ENCODE assay signal across 8 cellular contexts in genomic region chrX:16771483-16772398, GRCh38. TPM values are rescaled to one million over a fixed set of nuclear protein-coding genes. Genes with fewer than 3 reads are reported as not detected.
DNase-seq lines count a peak whose midpoint lies in the region; ATAC-seq and TF ChIP-seq lines count a peak whose summit lies in the region.

No MANE protein-coding gene starts in this region.

- CTCF ChIA-PET in Caco-2 (lab: Charles Lee): no interaction called here

- H3K27ac Mint-ChIP-seq in Caco-2 (ENCODE audit: unreplicated experiment): peak overlapping the region; percentile 98
- H3K27ac Mint-ChIP-seq in CD14-positive monocyte: no peak overlapping the region

- H3K27ac ChIP-seq in HUES48 (ENCODE audit: low read depth, low read length) (peak overlapping the region; percentile 94), SU-DHL-6 (ENCODE audit: low read depth, low read length) (no peak overlapping the region)

- no peak overlapping the region for H3K4me2 ChIP-seq in SU-DHL-6 (ENCODE audit: low read depth, low read length, poor library complexity, severe bottlenecking)

- H3K27me3 ChIP-seq in Caco-2 (replicated peaks; ENCODE audit: control insufficient read depth, insufficient read depth, low read length): no peaks in the 10 kb centered on the region
- 0 out of 2 replicates have a peak, but pooled peaks cover 2% of the 10 kb centered on the region for H3K27me3 ChIP-seq in HUES48 (ENCODE audit: control insufficient read depth, insufficient read depth, low read length)
- H3K27me3 ChIP-seq in SU-DHL-6 (ENCODE audit: low read length): no peaks in the 10 kb centered on the region

- ATAC-seq in HG03378 (IDR thresholded peaks at IDR 0.05; ENCODE audit: unreplicated experiment) (no peak), HG03354 (IDR thresholded peaks at IDR 0.05; ENCODE audit: poor library complexity, severe bottlenecking, unreplicated experiment) (no peak), GM19351 (IDR thresholded peaks at IDR 0.05; ENCODE audit: unreplicated experiment) (no peak)

- H3K36me3 ChIP-seq in Caco-2 (ENCODE audit: control insufficient read depth, insufficient read depth, low read length): no peaks in the 10 kb centered on the region
- no peaks in the 10 kb centered on the region for H3K36me3 ChIP-seq in HUES48 (ENCODE audit: control insufficient read depth, insufficient read depth, low read length)
- no peaks in the 10 kb centered on the region for H3K36me3 ChIP-seq in SU-DHL-6 (ENCODE audit: low read length)

- no peaks in the 10 kb centered on the region for H3K9me2 ChIP-seq in SU-DHL-6 (replicated peaks; ENCODE audit: insufficient read depth, low read length)

- BruUV-seq in Caco-2 (replicated peaks; lab: Mats Ljungman, UMichigan): TSS peak; percentile 100

- H3K4me1 Mint-ChIP-seq in Caco-2 (ENCODE audit: low read depth, unreplicated experiment) (no peaks in the 10 kb centered on the region), CD14-positive monocyte (peaks cover 3% of the 10 kb centered on the region)

- H3K9ac ChIP-seq in HUES48 (ENCODE audit: low read depth, low read length): peak overlapping the region; percentile 74
- no peak overlapping the region for H3K9ac ChIP-seq in SU-DHL-6 (ENCODE audit: low read length)

- no peaks in the 10 kb centered on the region for H3K9me3 Mint-ChIP-seq in Caco-2 (ENCODE audit: unreplicated experiment)
- peaks cover 0 to 16% (median 6%) of the 10 kb centered on the region in 7 donors for H3K9me3 Mint-ChIP-seq in CD14-positive monocyte

- H3K4me3 ChIP-seq in Caco-2 (ENCODE audit: low read depth, low read length) (no peak overlapping the region; the same call in 1 of the 2 replicates), HUES48 (ENCODE audit: low read depth, low read length) (peak overlapping the region; percentile 23; the same call in 1 of the 2 replicates), SU-DHL-6 (ENCODE audit: insufficient read depth, low read length, poor library complexity, severe bottlenecking) (no peak overlapping the region)

- H3F3A ChIP-seq in SU-DHL-6 (ENCODE audit: insufficient read depth): no peaks in the 10 kb centered on the region

- peak; percentile 72 to 82 for DNase-seq in Caco-2
- DNase-seq in iris pigment epithelial cell (ENCODE audit: low read depth): peak; percentile 89
- DNase-seq in CD14-positive monocyte (ENCODE audit: low spot score): no peak

- TF ChIP-seq CTCF in Caco-2 (IDR thresholded peaks at IDR 0.05; ENCODE audit: insufficient read depth in 1 of 2, low read depth in 1 of 2, low read length in 1 of 2, severe bottlenecking in 1 of 2, unreplicated experiment in 1 of 2) (no peak), SU-DHL-6 (IDR thresholded peaks at IDR 0.05; ENCODE audit: insufficient read depth, low read length, poor library complexity, severe bottlenecking) (no peak), CD14-positive monocyte (IDR thresholded peaks at IDR 0.05) (no peak)

- H4K20me1 ChIP-seq in SU-DHL-6 (ENCODE audit: low read depth, low read length): no peaks in the 10 kb centered on the region

- no peaks in the 10 kb centered on the region for H3K79me2 ChIP-seq in SU-DHL-6 (ENCODE audit: insufficient read depth, low read length)

- H3K4me1 ChIP-seq in Caco-2 (0 out of 2 replicates have a peak, but pooled peaks cover 7% of the 10 kb centered on the region), HUES48 (ENCODE audit: control insufficient read depth, insufficient read depth, low read length) (peaks cover 8% of the 10 kb centered on the region)

- POLR2A ChIA-PET in Caco-2 (lab: Charles Lee): interaction anchor here (0.5 to 2.2 kb wide), 6 partner anchors 14 to 1067 kb away, joined by 3 to 32 read pairs (median 6); partner anchors contain the start of genes SYAP1 and TXLNG

- H3K4me3 Mint-ChIP-seq in Caco-2 (ENCODE audit: unreplicated experiment): peak overlapping the region; percentile 60
- no peak overlapping the region for H3K4me3 Mint-ChIP-seq in CD14-positive monocyte

- H2AFZ ChIP-seq in SU-DHL-6 (ENCODE audit: low read depth, low read length, severe bottlenecking): peak overlapping the region; percentile 54

- intact Hi-C loops in Caco-2 (cut with micrococcal nuclease; ENCODE audit: unreplicated experiment) (loop anchor here (2.0 kb wide), 1 partner anchor 15 kb away; the partner anchor contains the start of gene TXLNG), CD14-positive monocyte (cut with micrococcal nuclease) (no loop called here)

- H3K36me3 Mint-ChIP-seq in Caco-2 (ENCODE audit: insufficient read depth, unreplicated experiment) (peaks cover 12% of the 10 kb centered on the region), CD14-positive monocyte (no peaks in the 10 kb centered on the region)

- H3K27me3 Mint-ChIP-seq in Caco-2 (ENCODE audit: insufficient read depth, unreplicated experiment): no peaks in the 10 kb centered on the region
- H3K27me3 Mint-ChIP-seq in CD14-positive monocyte (ENCODE audit: low read depth in 3 of 3): peaks cover 0 to 24% (median 0%) of the 10 kb centered on the region in 3 donors

- H3K9me3 ChIP-seq in Caco-2 (no peaks in the 10 kb centered on the region), HUES48 (ENCODE audit: control insufficient read depth, insufficient read depth, low read length) (peaks cover 3% of the 10 kb centered on the region; the same call in 1 of the 2 replicates), SU-DHL-6 (ENCODE audit: insufficient read depth, low read length) (no peaks in the 10 kb centered on the region)

RNA-seq across cellular contexts. Expression of gene TXLNG, which starts 14.5 kb away (rescaled TPM):
- total RNA-seq in Caco-2 (2022): 18.2 and 18.3 TPM in 2 replicates
- polyA plus RNA-seq in CD14-positive monocyte: 1 to 10 TPM; 3.7 to 4.1 TPM

RNA-seq across cellular contexts. Expression of gene SYAP1, which starts 52.3 kb away (rescaled TPM):
- total RNA-seq in Caco-2 (2022): 32.8 and 35.7 TPM in 2 replicates
- 1 to 10 TPM; 7.1 to 9.0 TPM for polyA plus RNA-seq in CD14-positive monocyte

RNA-seq across cellular contexts. Expression of gene CTPS2, which starts 59.3 kb away (rescaled TPM):
- total RNA-seq in Caco-2 (2022): 20.7 and 22.3 TPM in 2 replicates
- polyA plus RNA-seq in CD14-positive monocyte: 1 to 10 TPM; 2.8 to 3.4 TPM
